In genomic region chr11:133745791-133746190, GRCh38 we compare ENCODE assay signal across 18 cellular contexts.
"Had no signal": no experiment of that assay in that cellular context is flagged by ENCODE, and none has a peak within 500 bp of the region (broad histone marks: within the 10 kb centered on the region; RNA-seq: fewer than 3 reads in every experiment).

No MANE protein-coding gene starts in this region.

- H3K4me3 Mint-ChIP-seq: natural killer cell, neural crest cell had no signal

- ATAC-seq: gastrocnemius medialis, left lobe of liver, natural killer cell had no signal

- H3K4me1 Mint-ChIP-seq: natural killer cell had no signal

- H3K27me3 ChIP-seq: gastrocnemius medialis, ovary, right atrium auricular region had no signal

- H3K27ac ChIP-seq: epithelial cell of prostate, esophagus muscularis mucosa, gastrocnemius medialis, heart right ventricle, ovary, right atrium auricular region, stomach had no signal

- H3K4me3 ChIP-seq: esophagus muscularis mucosa, gastrocnemius medialis, heart right ventricle, ovary, right atrium auricular region, stomach had no signal

- H3K36me3 Mint-ChIP-seq: natural killer cell had no signal

- H3K27ac Mint-ChIP-seq: natural killer cell had no signal

- H3K9me3 Mint-ChIP-seq: neural crest cell had no signal

- H3K36me3 ChIP-seq: esophagus muscularis mucosa, gastrocnemius medialis, heart right ventricle, ovary, right atrium auricular region, stomach had no signal

- H3K4me1 ChIP-seq: esophagus muscularis mucosa, gastrocnemius medialis, heart right ventricle, right atrium auricular region, stomach had no signal

- DNase-seq: effector memory CD4-positive, alpha-beta T cell; gastrocnemius medialis; heart right ventricle; islet precursor cell; mammary epithelial cell; natural killer cell; ovary; small intestine; stimulated activated CD4-positive, alpha-beta T cell treated with anti-CD3 and anti-CD28 coated beads, Interleukin-12 subunit alpha, Interleukin-12 subunit beta, amount 100 ng/mL, for 4 hours; stimulated activated naive CD4-positive, alpha-beta T cell; stomach; substantia nigra; trophoblast cell had no signal

- H3K9me3 ChIP-seq: gastrocnemius medialis, ovary, right atrium auricular region had no signal
